ENCODE assay signal across 1 cellular context in genomic region chr4:112231779-112232713, GRCh38.
TF ChIP-seq lines count a peak whose summit lies in the region.

Gene AP1AR (plus strand): TSS chr4:112231787. CDS start chr4:112232092, 305 bp downstream.

TF ChIP-seq in HepG2, 621 proteins besides CTCF, POLR2A, EP300 and RAD21 (continued from another document and continues in another):
- TF ChIP-seq REPIN1 (CRISPR knock-in tag; IDR thresholded peaks at IDR 0.05; ENCODE audit: borderline replicate concordance, low read depth), result peak; percentile 40; the same call in 1 of the 2 replicates
- no peak for TF ChIP-seq ARID3A (IDR thresholded peaks at IDR 0.05; ENCODE audit: low read depth, low read length)
- TF ChIP-seq ZNF670 (CRISPR knock-in tag; IDR thresholded peaks at IDR 0.05; ENCODE audit: borderline replicate concordance), result 0 out of 2 replicates have a peak, but pooled peaks have one; percentile 22
- TF ChIP-seq SSRP1 (CRISPR knock-in tag; IDR thresholded peaks at IDR 0.05), result peak; percentile 88
- TF ChIP-seq SMAD9 (CRISPR knock-in tag; IDR thresholded peaks at IDR 0.05), result no peak
- no peak; the same call in 1 of the 2 replicates for TF ChIP-seq ZMAT3 (CRISPR knock-in tag; conservative IDR thresholded peaks at IDR 0.05)
- TF ChIP-seq POGZ (CRISPR knock-in tag; IDR thresholded peaks at IDR 0.05), result no peak; the same call in 1 of the 2 replicates
- peak; percentile 66 for TF ChIP-seq ZNF761 (CRISPR knock-in tag; conservative IDR thresholded peaks at IDR 0.05)
- peak; percentile 94; the same call in 1 of the 2 replicates for TF ChIP-seq NR1H2 (CRISPR knock-in tag; IDR thresholded peaks at IDR 0.05; ENCODE audit: borderline replicate concordance, low read depth)
- no peak for TF ChIP-seq ZFP62 (CRISPR knock-in tag; IDR thresholded peaks at IDR 0.05)
- no peak for TF ChIP-seq HNF1A (IDR thresholded peaks at IDR 0.05; ENCODE audit: low read depth)
- TF ChIP-seq HNF1A (CRISPR knock-in tag; IDR thresholded peaks at IDR 0.05; ENCODE audit: borderline replicate concordance), result no peak
- TF ChIP-seq ATRX (CRISPR knock-in tag; IDR thresholded peaks at IDR 0.05; ENCODE audit: borderline replicate concordance), result no peak
- no peak for TF ChIP-seq RFXANK (CRISPR knock-in tag; IDR thresholded peaks at IDR 0.05)
- no peak for TF ChIP-seq E2F2 (CRISPR knock-in tag; IDR thresholded peaks at IDR 0.05; ENCODE audit: borderline replicate concordance)
- no peak for TF ChIP-seq TFDP1 (CRISPR knock-in tag; IDR thresholded peaks at IDR 0.05; ENCODE audit: borderline replicate concordance)
- peak; percentile 71; the same call in 1 of the 2 replicates for TF ChIP-seq ZNF704 (CRISPR knock-in tag; IDR thresholded peaks at IDR 0.05; ENCODE audit: borderline replicate concordance)
- no peak for TF ChIP-seq TEAD3 (CRISPR knock-in tag; optimal IDR thresholded peaks at IDR 0.05; ENCODE audit: borderline replicate concordance)
- peak; percentile 94 for TF ChIP-seq ZNF687 (CRISPR knock-in tag; IDR thresholded peaks at IDR 0.05)
- no peak for TF ChIP-seq SP140L (CRISPR knock-in tag; IDR thresholded peaks at IDR 0.05; ENCODE audit: borderline replicate concordance)
- no peak for TF ChIP-seq RFX1 (IDR thresholded peaks at IDR 0.05)
- TF ChIP-seq ZNF101 (CRISPR knock-in tag; IDR thresholded peaks at IDR 0.05; ENCODE audit: borderline replicate concordance, low read depth), result no peak
- TF ChIP-seq E2F1 (CRISPR knock-in tag; IDR thresholded peaks at IDR 0.05), result 0 out of 2 replicates have a peak, but pooled peaks have one; percentile 10
- TF ChIP-seq AHDC1 (CRISPR knock-in tag; IDR thresholded peaks at IDR 0.05; ENCODE audit: borderline replicate concordance), result no peak; the same call in none of the 2 replicates
- TF ChIP-seq ZBTB4 (CRISPR knock-in tag; IDR thresholded peaks at IDR 0.05; ENCODE audit: borderline replicate concordance), result peak; percentile 82; the same call in 1 of the 2 replicates
- TF ChIP-seq GLI4 (CRISPR knock-in tag; IDR thresholded peaks at IDR 0.05; ENCODE audit: borderline replicate concordance), result peak; percentile 75; the same call in 1 of the 2 replicates
- TF ChIP-seq ZBTB38 (CRISPR knock-in tag; IDR thresholded peaks at IDR 0.05), result peak; percentile 34; the same call in 1 of the 2 replicates
- TF ChIP-seq ZNF589 (CRISPR knock-in tag; conservative IDR thresholded peaks at IDR 0.05), result no peak
- TF ChIP-seq FOXO1 (CRISPR knock-in tag; IDR thresholded peaks at IDR 0.05), result no peak; the same call in 1 of the 2 replicates
- TF ChIP-seq JUND (CRISPR knock-in tag; IDR thresholded peaks at IDR 0.05), result peak; percentile 67
